Comparison of ENCODE assay signal across 8 cellular contexts in the genomic region with DNA sequence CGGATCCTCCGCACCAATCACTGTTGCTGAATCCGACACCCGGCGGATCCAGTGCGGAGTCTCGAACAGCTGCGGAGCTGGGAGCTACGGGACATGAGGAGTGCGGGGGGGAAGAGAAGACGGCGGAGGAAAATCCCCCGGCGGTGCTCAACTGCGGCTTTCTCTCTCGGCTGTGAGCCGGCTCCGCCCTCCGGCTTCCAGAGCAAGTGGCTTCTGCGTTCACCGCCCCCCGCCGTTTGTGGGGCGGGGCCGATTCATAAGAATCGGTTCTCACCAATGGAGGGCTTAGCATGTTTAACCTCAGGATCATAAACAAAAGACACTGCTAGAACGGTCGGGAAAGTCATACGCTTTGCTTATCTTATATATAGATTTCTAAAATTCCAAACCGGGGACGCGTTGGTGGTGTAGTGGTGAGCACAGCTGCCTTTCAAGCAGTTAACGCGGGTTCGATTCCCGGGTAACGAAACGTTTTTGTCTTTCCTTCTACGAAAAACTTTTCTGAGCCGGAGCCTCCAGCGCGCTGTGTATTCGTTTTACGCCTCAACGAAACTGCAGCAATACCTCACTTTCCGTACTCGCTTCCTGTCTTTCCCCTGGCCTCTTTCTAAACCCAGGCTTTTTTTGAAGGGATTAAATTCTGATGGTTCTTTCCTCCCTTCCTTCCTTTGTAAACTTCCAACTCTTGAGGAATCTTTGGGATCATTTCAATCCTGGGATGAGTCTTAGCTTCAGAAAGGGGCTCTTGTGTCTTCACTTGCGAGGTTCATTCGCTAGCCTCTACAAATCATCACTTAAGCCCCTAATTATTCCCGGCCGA. TPM values are rescaled to one million over a fixed set of nuclear protein-coding genes. Genes with fewer than 3 reads are reported as not detected.
DNase-seq lines count a peak whose midpoint lies in the region; ATAC-seq and TF ChIP-seq lines count a peak whose summit lies in the region.
"Not testable (repeated sequence)": the region's sequence is repeated elsewhere in the genome, so short reads cannot be mapped to it uniquely, and the experiment has no call there.

No MANE protein-coding gene starts in this region.

- DNase-seq in EL (peak; percentile 99), H4 (ENCODE audit: low spot score) (peak; percentile 99), LoVo (ENCODE audit: low spot score) (peak; percentile 99), SHP77 treated with DMSO at 0.1 percent for 48 hours (lab: John Stamatoyannopoulos, UW) (peak; percentile 78), activated gamma-delta T cell treated with Interleukin-2 at 50 U/mL for 16 hours (peak; percentile 68), fibroblast of the conjunctiva (ENCODE audit: low read depth) (peak; percentile 97), natural killer cell (peak; percentile 72)

- peak overlapping the region; percentile 92 to 99 for H3K27ac Mint-ChIP-seq in natural killer cell
- H3K27ac Mint-ChIP-seq in stimulated activated memory B cell treated with anti-CD40 and anti-IgM and Interleukin-4, amounts not matched to agents 10 μg/mL and 1 μg/mL and 100 μg/mL, for 72 hours, result peak overlapping the region; percentile 86

- not testable (repeated sequence) for H3K36me3 Mint-ChIP-seq in natural killer cell; stimulated activated memory B cell treated with anti-CD40 and anti-IgM and Interleukin-4, amounts not matched to agents 10 μg/mL and 1 μg/mL and 100 μg/mL, for 72 hours

- intact Hi-C loops in natural killer cell (cut with micrococcal nuclease), result not testable (repeated sequence)

- H3K9me3 Mint-ChIP-seq in natural killer cell; stimulated activated memory B cell treated with anti-CD40 and anti-IgM and Interleukin-4, amounts not matched to agents 10 μg/mL and 1 μg/mL and 100 μg/mL, for 72 hours: not testable (repeated sequence)

- TF ChIP-seq CTCF in natural killer cell (IDR thresholded peaks at IDR 0.05), result not testable (repeated sequence)

- not testable (repeated sequence) for H3K27me3 Mint-ChIP-seq in natural killer cell (ENCODE audit: low read depth in 2 of 2); stimulated activated memory B cell treated with anti-CD40 and anti-IgM and Interleukin-4, amounts not matched to agents 10 μg/mL and 1 μg/mL and 100 μg/mL, for 72 hours

- peaks cover 10 to 20% of the 10 kb centered on the region in 2 donors for H3K4me1 Mint-ChIP-seq in natural killer cell
- H3K4me1 Mint-ChIP-seq in stimulated activated memory B cell treated with anti-CD40 and anti-IgM and Interleukin-4, amounts not matched to agents 10 μg/mL and 1 μg/mL and 100 μg/mL, for 72 hours, result not testable (repeated sequence)

- peak; percentile 88 to 94 (median 93) for ATAC-seq in natural killer cell
- peak; percentile 94 for ATAC-seq in stimulated activated memory B cell treated with anti-CD40 and anti-IgM and Interleukin-4, amounts not matched to agents 10 μg/mL and 1 μg/mL and 100 μg/mL, for 72 hours

- H3K4me3 Mint-ChIP-seq in natural killer cell, result peak overlapping the region; percentile 95
- H3K4me3 Mint-ChIP-seq in stimulated activated memory B cell treated with anti-CD40 and anti-IgM and Interleukin-4, amounts not matched to agents 10 μg/mL and 1 μg/mL and 100 μg/mL, for 72 hours, result peak overlapping the region; percentile 87

RNA-seq across cellular contexts. Expression of a gene that starts 18.4 kb away (rescaled TPM):
- total RNA-seq in H4 (2014; rRNA removed; shearing (Covaris generic)), result not detected in 2 replicates
- 10 to 100 TPM; 12.8 to 29.6 (median 18.2) TPM for total RNA-seq in natural killer cell

RNA-seq across cellular contexts. Expression of a gene that starts 50.4 kb away (rescaled TPM):
- total RNA-seq in H4 (2014; rRNA removed; shearing (Covaris generic)), result not detected in 2 replicates
- 10 to 100 TPM; 12.6 to 76.9 (median 17.0) TPM for total RNA-seq in natural killer cell

Comparison
In these comparisons a context has a peak if more than half of its experiments do, and no peak if none do; other contexts are left out.
1. Peak in every context shown above with its lines: DNase-seq and ATAC-seq.
2. RNA of a gene that starts 18.4 kb away (total RNA-seq): 12.8 to 29.6 TPM in natural killer cell; not detected in H4; every median in the first group is over 10 times any median in the second.
3. RNA of a gene that starts 50.4 kb away (total RNA-seq): 12.6 to 76.9 TPM in natural killer cell; not detected in H4; every median in the first group is over 10 times any median in the second.